In the genomic region with DNA sequence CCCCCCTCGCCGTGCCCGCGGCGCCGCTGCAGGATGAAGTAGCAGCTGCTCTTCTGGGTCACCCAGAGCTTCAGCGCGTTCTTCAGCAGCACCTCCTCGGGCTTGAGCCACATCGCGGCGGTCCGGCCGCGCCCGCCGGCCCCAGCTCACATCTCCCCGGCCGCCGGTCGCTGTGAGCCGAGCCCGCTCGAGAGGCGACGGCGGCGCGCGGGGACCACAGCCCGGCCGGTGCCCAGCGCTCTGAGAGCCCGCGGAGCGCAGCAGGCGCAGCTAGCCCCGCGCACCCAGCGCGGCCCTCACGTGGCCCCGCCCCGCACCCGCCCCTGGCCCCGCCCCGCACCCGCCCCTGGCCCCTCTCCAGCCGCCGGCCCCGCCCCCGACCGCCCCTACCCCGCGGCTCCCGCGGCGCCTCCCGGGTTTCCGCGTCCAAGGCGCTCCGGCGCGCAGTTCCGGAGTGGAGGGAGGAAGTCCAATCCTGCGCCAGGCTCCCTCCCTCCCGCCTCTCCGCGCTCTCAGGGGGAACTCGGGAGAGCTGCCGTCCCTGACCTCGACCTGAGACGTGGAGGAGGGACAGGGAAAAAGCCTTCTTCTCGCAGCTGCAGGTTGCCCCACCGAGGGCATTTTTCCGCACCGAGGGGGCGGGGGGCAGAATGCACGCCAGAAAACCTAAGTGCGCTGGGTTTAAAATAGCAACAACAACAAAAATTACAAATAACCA, we compare ENCODE assay signal across 8 cellular contexts. TPM values are rescaled to one million over a fixed set of nuclear protein-coding genes. Genes with fewer than 3 reads are reported as not detected.
DNase-seq lines count a peak whose midpoint lies in the region; ATAC-seq and TF ChIP-seq lines count a peak whose summit lies in the region.

A gene (minus strand): TSS at position 242 of the 718 bp plus-strand sequence. CDS start 129 bp downstream, at position 113.

- H3K36me3 ChIP-seq in osteoblast (ENCODE audit: insufficient read depth, low read length) (no peaks in the 10 kb centered on the region), testis (ENCODE audit: low read depth, missing control alignments) (no peaks in the 10 kb centered on the region)

- intact Hi-C loops in head of caudate nucleus (cut with DNase I) (loop anchor here (10.0 kb wide), 1 partner anchor 546 kb away; no protein-coding TSS in a partner anchor), testis (cut with DNase I; ENCODE audit: low total_unique reads) (loop anchor here (10.0 kb wide), 1 partner anchor 116 kb away; no protein-coding TSS in a partner anchor)

- DNase-seq in DMS79 treated with DMSO at 0.1 percent for 48 hours (lab: John Stamatoyannopoulos, UW) (peak; percentile 78), LNCaP clone FGC (ENCODE audit: low read depth) (no peak), SKM-1 (lab: John Stamatoyannopoulos, UW; ENCODE audit: unreplicated experiment) (peak; percentile 42), head of caudate nucleus (peak; percentile 32 to 93 (median 85)), osteoblast (ENCODE audit: insufficient read length, low spot score, missing footprints) (peak; percentile 97), testis (peak; percentile 86)
- DNase-seq in activated naive CD8-positive, alpha-beta T cell treated with anti-CD3 and anti-CD28 coated beads, Interleukin-2, amount 50 U/mL, for 16 hours (ENCODE audit: low read depth, low spot score), result peak; percentile 34

- TF ChIP-seq CTCF in LNCaP clone FGC (IDR thresholded peaks at IDR 0.05; ENCODE audit: control insufficient read depth, extremely low read depth, insufficient read depth) (no peak), osteoblast (IDR thresholded peaks at IDR 0.05; ENCODE audit: extremely low read depth, low read depth, low read length) (no peak), testis (IDR thresholded peaks at IDR 0.05) (no peak)

- peak within 1 kb of the TSS; percentile 68 for H3K4me3 ChIP-seq in LNCaP clone FGC (ENCODE audit: low read depth, low read length)
- H3K4me3 ChIP-seq in osteoblast (ENCODE audit: insufficient read depth, low read length), result peak within 1 kb of the TSS; percentile 80
- H3K4me3 ChIP-seq in testis, result peak within 1 kb of the TSS; percentile 72 to 73

- peak within 1 kb of the TSS; percentile 96 for H3K4me2 ChIP-seq in osteoblast (ENCODE audit: insufficient read depth, low read length)

- no peak within 1 kb of the TSS for H3K27ac ChIP-seq in osteoblast (ENCODE audit: low read depth, low read length)
- H3K27ac ChIP-seq in testis, result peak within 1 kb of the TSS; percentile 47 to 83

- ATAC-seq in GM21786 (IDR thresholded peaks at IDR 0.05; ENCODE audit: unreplicated experiment), result peak; percentile 62

- peak within 1 kb of the TSS; percentile 89 for H2AFZ ChIP-seq in osteoblast (ENCODE audit: low read length)

- H3K27me3 ChIP-seq in osteoblast (ENCODE audit: insufficient read depth, low read length) (peaks cover 38% of the 10 kb centered on the region), testis (no peaks in the 10 kb centered on the region)

- no peaks in the 10 kb centered on the region for H4K20me1 ChIP-seq in osteoblast (ENCODE audit: insufficient read depth, low read length)

- WGBS in testis, 2 donors, result 1% methylated on average over 14 to 19 of the region's 81 CpGs

- no peaks in the 10 kb centered on the region for H3K79me2 ChIP-seq in osteoblast (ENCODE audit: insufficient read depth, low read length)

- TF ChIP-seq POLR2A in testis (IDR thresholded peaks at IDR 0.05), result no peak

- H3K9me3 ChIP-seq in osteoblast (ENCODE audit: low read depth, low read length), result no peaks in the 10 kb centered on the region
- H3K9me3 ChIP-seq in testis, result no peaks in the 10 kb centered on the region

- peaks cover 10% of the 10 kb centered on the region for H3K4me1 ChIP-seq in osteoblast (ENCODE audit: insufficient read depth, low read length)
- peaks cover 28% of the 10 kb centered on the region for H3K4me1 ChIP-seq in testis

RNA-seq across cellular contexts. Expression of the gene that starts here (rescaled TPM):
- 13.4 and 13.8 TPM in 2 replicates for total RNA-seq in osteoblast
- total RNA-seq in testis, result 100 to 1,000 TPM in 1 of 2 donors, 10 to 100 TPM in 1; 90.1 to 125 TPM
- polyA plus RNA-seq in testis (ENCODE audit: insufficient read depth, low read depth, low replicate concordance), result 62.2 TPM
